23 cellular contexts compared by ENCODE assay signal in genomic region chr20:33658510-33658909, GRCh38. TPM values are rescaled to one million over a fixed set of nuclear protein-coding genes. Genes with fewer than 3 reads are reported as not detected.
"Had no signal": no experiment of that assay in that cellular context is flagged by ENCODE, and none has a peak within 500 bp of the region (broad histone marks: within the 10 kb centered on the region; RNA-seq: fewer than 3 reads in every experiment).

No MANE protein-coding gene starts in this region.

- H3K4me3 ChIP-seq: ascending aorta, body of pancreas, K562, Peyer's patch had no signal

- H3K9me3 ChIP-seq: ascending aorta, body of pancreas, Peyer's patch had no signal

- H3K27me3 ChIP-seq: ascending aorta, body of pancreas, Peyer's patch had no signal

- H3K27ac ChIP-seq: ascending aorta, body of pancreas, Peyer's patch, VCaP had no signal

- DNase-seq: activated CD4-positive, alpha-beta T cell treated with anti-CD3 and anti-CD28 coated beads for 4 hours; activated CD4-positive, CD25-positive, alpha-beta regulatory T cell; activated CD8-positive, alpha-beta memory T cell treated with anti-CD3 and anti-CD28 coated beads, Interleukin-2, amount 50 U/mL, for 4 hours; activated effector memory CD4-positive, alpha-beta T cell treated with Interleukin-2 at 50 U/mL for 16 hours; activated naive CD4-positive, alpha-beta T cell; activated T-cell treated with anti-CD3 and anti-CD28 coated beads, Interleukin-2, amount 50 U/mL, for 1 hour; body of pancreas; Karpas-422; MM.1S; NCI-H1105; NCI-H1436; NCI-H1694 treated with DMSO at 0.1 percent for 48 hours; NCI-H2029 treated with DMSO at 0.1 percent for 48 hours; NCI-H510A treated with DMSO at 0.1 percent for 48 hours; NCI-H69; SIG-M5; T-helper 1 cell had no signal

- ATAC-seq: activated CD8-positive, alpha-beta T cell treated with anti-CD3 and anti-CD28 coated beads for 36 hours; body of pancreas; K562 had no signal

RNA-seq across cellular contexts. Expression of gene C20orf144, which starts 3.6 kb away (rescaled TPM):
- total RNA-seq: ascending aorta, bronchial epithelial cell, Peyer's patch had no signal
